Comparison of ENCODE assay signal across 13 cellular contexts in the genomic region with DNA sequence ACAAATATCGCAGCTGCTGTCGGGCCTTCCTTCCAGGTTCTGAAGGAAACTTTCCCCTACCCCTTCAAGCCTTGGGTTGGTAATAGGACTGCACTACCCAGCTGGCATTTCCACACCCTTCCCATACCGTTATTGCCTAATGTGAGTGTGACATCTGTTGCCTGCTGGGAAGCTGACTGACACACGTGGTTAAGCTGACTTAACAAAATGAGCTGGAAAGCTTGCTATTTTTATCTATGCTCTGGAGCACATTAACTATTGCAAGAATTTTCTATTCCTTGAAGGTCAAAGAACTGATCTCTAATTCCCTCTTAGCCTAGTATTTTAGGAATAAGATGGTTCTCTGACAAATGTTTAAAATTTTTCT.
DNase-seq lines count a peak whose midpoint lies in the region; ATAC-seq, FAIRE-seq and TF ChIP-seq lines count a peak whose summit lies in the region.
"Had no signal": no experiment of that assay in that cellular context is flagged by ENCODE, and none has a peak within 500 bp of the region (broad histone marks: within the 10 kb centered on the region; RNA-seq: fewer than 3 reads in every experiment).

No MANE protein-coding gene starts in this region.

- TF ChIP-seq POLR2A in HepG2 (IDR thresholded peaks at IDR 0.05; ENCODE audit: insufficient read depth in 1 of 2, low read depth in 2 of 2, low read length in 2 of 2) (no peak), prostate gland (IDR thresholded peaks at IDR 0.05) (no peak)

- no peaks in the 10 kb centered on the region for H4K20me1 ChIP-seq in HepG2 (ENCODE audit: insufficient read depth, low read length)

- FAIRE-seq in HepG2 (lab: Jason Lieb, UNC) (no peak), bronchial epithelial cell (lab: Jason Lieb, UNC) (no peak)

- 28% methylated on average over 4 of the region's 4 CpGs for WGBS in liver
- WGBS in HepG2 (ENCODE audit: low lambda C conversion rate), result 8% methylated on average over 4 of the region's 4 CpGs
- WGBS in aorta, 2 donors, result 14 to 16% methylated on average over 4 of the region's 4 CpGs
- 19% methylated on average over 4 of the region's 4 CpGs for WGBS in prostate gland

- ATAC-seq in HepG2, result no peak
- peak; percentile 60 for ATAC-seq in aorta (ENCODE audit: low FRiP score)
- no peak for ATAC-seq in HG02571 (IDR thresholded peaks at IDR 0.05; ENCODE audit: unreplicated experiment)
- ATAC-seq: activated CD4-positive, CD25-positive, alpha-beta regulatory T cell treated with anti-CD3 and anti-CD28 coated beads, Interleukin-2, amount 50 U/mL, for 24 hours; esophagus mucosa; PC-3 had no signal

- TF ChIP-seq CTCF in liver (IDR thresholded peaks at IDR 0.05; ENCODE audit: low read depth, low read length, missing input control) (no peak), HepG2 (CRISPR knock-in tag; IDR thresholded peaks at IDR 0.05) (no peak), bronchial epithelial cell (IDR thresholded peaks at IDR 0.05; ENCODE audit: insufficient read depth, low read length, severe bottlenecking) (no peak), prostate gland (IDR thresholded peaks at IDR 0.05) (no peak)

- no peak overlapping the region for H2AFZ ChIP-seq in HepG2 (ENCODE audit: low read length)

- CTCF ChIA-PET in HepG2 (lab: Yijun Ruan, JAX; ENCODE audit: low intra/inter-chr PET ratio, low total read pairs), result no interaction called here

- POLR2A ChIA-PET in HepG2 (lab: Yijun Ruan, JAX), result no interaction called here

- no peaks in the 10 kb centered on the region for H3K79me2 ChIP-seq in HepG2 (ENCODE audit: insufficient read depth, low read length)

- H3K9me3 ChIP-seq in liver (ENCODE audit: control insufficient read depth in 4 of 4, low read length in 3 of 4), result peaks cover 0 to 1% (median 0%) of the 10 kb centered on the region in 4 donors
- H3K9me3 ChIP-seq in HepG2 (ENCODE audit: low read length), result no peaks in the 10 kb centered on the region
- no peaks in the 10 kb centered on the region for H3K9me3 ChIP-seq in aorta (ENCODE audit: control insufficient read depth, low read length)
- H3K9me3 ChIP-seq in prostate gland, result no peaks in the 10 kb centered on the region

- no peaks in the 10 kb centered on the region for H3K4me1 ChIP-seq in liver (ENCODE audit: control insufficient read depth in 4 of 4, insufficient read depth in 4 of 4, low read length in 3 of 4)
- no peaks in the 10 kb centered on the region for H3K4me1 ChIP-seq in HepG2 (ENCODE audit: insufficient read depth, low read length)
- H3K4me1 ChIP-seq in aorta (ENCODE audit: control insufficient read depth in 1 of 2, insufficient read depth in 2 of 2, low read length in 2 of 2), result no peaks in the 10 kb centered on the region
- no peaks in the 10 kb centered on the region for H3K4me1 ChIP-seq in prostate gland (replicated peaks)

- H3K4me2 ChIP-seq in HepG2 (ENCODE audit: low read depth, low read length), result no peak overlapping the region

- DNase-seq in HepG2 (ENCODE audit: low spot score) (no peak), bronchial epithelial cell (ENCODE audit: low read depth) (peak; percentile 27), kidney tubule cell (ENCODE audit: low spot score) (peak; percentile 9), aorta (peak in 1 of 2 donors; percentile 64), NCI-H510A (lab: John Stamatoyannopoulos, UW) (no peak), prostate gland (ENCODE audit: low spot score) (no peak)
- DNase-seq: activated naive CD4-positive, alpha-beta T cell treated with Interleukin-2 at 50 U/mL for 16 hours; NCI-H1092 treated with DMSO at 0.1 percent for 48 hours; PC-3 had no signal

- H3K36me3 ChIP-seq in liver (ENCODE audit: control insufficient read depth in 4 of 4, insufficient read depth in 3 of 4, low read depth in 1 of 4, low read length in 3 of 4) (no peaks in the 10 kb centered on the region), HepG2 (replicated peaks in 1 of 2; ENCODE audit: control insufficient read depth in 1 of 2, insufficient read depth in 2 of 2, low read length in 2 of 2) (no peaks in the 10 kb centered on the region), bronchial epithelial cell (ENCODE audit: control insufficient read depth, insufficient read depth, low read length) (no peaks in the 10 kb centered on the region), aorta (ENCODE audit: control insufficient read depth in 1 of 2, insufficient read depth in 2 of 2, low read length in 1 of 2) (no peaks in the 10 kb centered on the region), prostate gland (no peaks in the 10 kb centered on the region)

- TF ChIP-seq RAD21 in liver (IDR thresholded peaks at IDR 0.05), result no peak
- TF ChIP-seq RAD21 in HepG2 (CRISPR knock-in tag; IDR thresholded peaks at IDR 0.05), result no peak

- H3K9ac ChIP-seq in liver (ENCODE audit: low read depth in 1 of 2, low read length in 2 of 2) (no peak overlapping the region), HepG2 (ENCODE audit: insufficient read depth, low read depth, low read length) (no peak overlapping the region)

- H3K27ac ChIP-seq in liver (ENCODE audit: low read depth in 1 of 2, low read length in 2 of 2) (no peak overlapping the region), HepG2 (ENCODE audit: extremely low read length, insufficient read depth, low read length) (no peak overlapping the region), aorta (ENCODE audit: low read depth in 1 of 2, low read length in 2 of 2) (no peak overlapping the region), prostate gland (no peak overlapping the region)

- TF ChIP-seq EP300 in HepG2 (IDR thresholded peaks at IDR 0.05; ENCODE audit: low read depth in 2 of 2, low read length in 2 of 2) (no peak), HepG2 (CRISPR knock-in tag; IDR thresholded peaks at IDR 0.05; ENCODE audit: borderline replicate concordance) (no peak)

- peaks cover 0 to 6% (median 2%) of the 10 kb centered on the region in 4 donors for H3K27me3 ChIP-seq in liver (ENCODE audit: control insufficient read depth in 4 of 4, insufficient read depth in 4 of 4, low read length in 3 of 4)
- peaks cover 0 to 15% of the 10 kb centered on the region in 2 experiments; a peak in 4 of 5 replicates for H3K27me3 ChIP-seq in HepG2 (ENCODE audit: control insufficient read depth in 1 of 2, insufficient read depth in 2 of 2, low read length in 2 of 2)
- no peaks in the 10 kb centered on the region for H3K27me3 ChIP-seq in bronchial epithelial cell (ENCODE audit: control insufficient read depth, insufficient read depth, low read length)
- peaks cover 0 to 2% of the 10 kb centered on the region in 2 donors for H3K27me3 ChIP-seq in aorta (ENCODE audit: control insufficient read depth in 1 of 2, insufficient read depth in 2 of 2, low read length in 1 of 2)
- no peaks in the 10 kb centered on the region for H3K27me3 ChIP-seq in prostate gland (replicated peaks; ENCODE audit: insufficient read depth)

- in situ Hi-C loops in HepG2 (cut with HindIII; ENCODE audit: extremely low pct_ligation_motif_present, low pct_unique_long_range_greater_than_20kb), result no loop called here

- BruUV-seq in HepG2 (replicated peaks; lab: Mats Ljungman, UMichigan), result no TSS peak

- intact Hi-C loops in HepG2 (cut with micrococcal nuclease; ENCODE audit: unreplicated experiment), result no loop called here
- intact Hi-C loops in aorta (cut with DNase I), result no loop called here
- intact Hi-C loops in prostate gland (cut with DNase I), result no loop called here

- H3K4me3 ChIP-seq in liver (ENCODE audit: low read depth in 1 of 3, low read length in 3 of 3) (no peak overlapping the region), HepG2 (replicated peaks in 1 of 3; ENCODE audit: insufficient read depth in 1 of 3, low read depth in 2 of 3, low read length in 3 of 3) (no peak overlapping the region), bronchial epithelial cell (ENCODE audit: low read depth, low read length) (no peak overlapping the region), aorta (ENCODE audit: low read length in 2 of 2) (no peak overlapping the region), prostate gland (no peak overlapping the region)

TF ChIP-seq in liver, 16 proteins besides CTCF, POLR2A, EP300 and RAD21:
- TF ChIP-seq FOXA1 (IDR thresholded peaks at IDR 0.05), result no peak
- peak; percentile 36 for TF ChIP-seq NR2F2 (IDR thresholded peaks at IDR 0.05)
- TF ChIP-seq TAF1 (conservative IDR thresholded peaks at IDR 0.05), result no peak
- TF ChIP-seq, protein P1, sequence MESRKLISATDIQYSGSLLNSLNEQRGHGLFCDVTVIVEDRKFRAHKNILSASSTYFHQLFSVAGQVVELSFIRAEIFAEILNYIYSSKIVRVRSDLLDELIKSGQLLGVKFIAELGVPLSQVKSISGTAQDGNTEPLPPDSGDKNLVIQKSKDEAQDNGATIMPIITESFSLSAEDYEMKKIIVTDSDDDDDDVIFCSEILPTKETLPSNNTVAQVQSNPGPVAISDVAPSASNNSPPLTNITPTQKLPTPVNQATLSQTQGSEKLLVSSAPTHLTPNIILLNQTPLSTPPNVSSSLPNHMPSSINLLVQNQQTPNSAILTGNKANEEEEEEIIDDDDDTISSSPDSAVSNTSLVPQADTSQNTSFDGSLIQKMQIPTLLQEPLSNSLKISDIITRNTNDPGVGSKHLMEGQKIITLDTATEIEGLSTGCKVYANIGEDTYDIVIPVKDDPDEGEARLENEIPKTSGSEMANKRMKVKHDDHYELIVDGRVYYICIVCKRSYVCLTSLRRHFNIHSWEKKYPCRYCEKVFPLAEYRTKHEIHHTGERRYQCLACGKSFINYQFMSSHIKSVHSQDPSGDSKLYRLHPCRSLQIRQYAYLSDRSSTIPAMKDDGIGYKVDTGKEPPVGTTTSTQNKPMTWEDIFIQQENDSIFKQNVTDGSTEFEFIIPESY (IDR thresholded peaks at IDR 0.05), result no peak
- TF ChIP-seq RXRA (IDR thresholded peaks at IDR 0.05), result peak in 1 of 2 donors; percentile 31

TF ChIP-seq in HepG2, 621 proteins besides CTCF, POLR2A, EP300 and RAD21 (continues in another document):
- TF ChIP-seq RFX1 (IDR thresholded peaks at IDR 0.05), result no peak
- TF ChIP-seq KAT7 (CRISPR knock-in tag; IDR thresholded peaks at IDR 0.05; ENCODE audit: borderline replicate concordance), result no peak
- TF ChIP-seq NBN (conservative IDR thresholded peaks at IDR 0.05), result no peak
- TF ChIP-seq THAP11 (CRISPR knock-in tag; IDR thresholded peaks at IDR 0.05), result no peak

Comparison
In these comparisons a context has a peak if more than half of its experiments do, and no peak if none do; other contexts are left out.
1. DNase-seq: peak in bronchial epithelial cell (single experiment) and kidney tubule cell (single experiment); none in HepG2 (single experiment), NCI-H510A (single experiment) and prostate gland (single experiment).